In genomic region chr5:131305906-131306305, GRCh38 we compare ENCODE assay signal across 17 cellular contexts. TPM values are rescaled to one million over a fixed set of nuclear protein-coding genes. Genes with fewer than 3 reads are reported as not detected.
DNase-seq lines count a peak whose midpoint lies in the region; ATAC-seq, FAIRE-seq and TF ChIP-seq lines count a peak whose summit lies in the region.
"Had no signal": no experiment of that assay in that cellular context is flagged by ENCODE, and none has a peak within 500 bp of the region (broad histone marks: within the 10 kb centered on the region; RNA-seq: fewer than 3 reads in every experiment).

No MANE protein-coding gene starts in this region.

- no peak overlapping the region for H2AFZ ChIP-seq in HepG2 (ENCODE audit: low read length)

- H3K9me3 ChIP-seq in HepG2 (ENCODE audit: low read length), result peaks cover 5% of the 10 kb centered on the region; the same call in 1 of the 2 replicates
- H3K9me3 ChIP-seq in right lobe of liver, result no peaks in the 10 kb centered on the region

- no TSS peak for BruUV-seq in HepG2 (replicated peaks; lab: Mats Ljungman, UMichigan)

- 93% methylated on average over 2 of the region's 2 CpGs for WGBS in HepG2 (ENCODE audit: low lambda C conversion rate)
- 48% methylated on average over 2 of the region's 2 CpGs for WGBS in right lobe of liver (ENCODE audit: insufficient coverage, low coverage, low lambda C conversion rate, missing lambda C conversion rate)

- no peaks in the 10 kb centered on the region for H3K27me3 ChIP-seq in HepG2 (ENCODE audit: control insufficient read depth in 1 of 2, insufficient read depth in 2 of 2, low read length in 2 of 2)
- no peaks in the 10 kb centered on the region for H3K27me3 ChIP-seq in right lobe of liver

- no peak for TF ChIP-seq CTCF in HepG2 (CRISPR knock-in tag; IDR thresholded peaks at IDR 0.05)
- TF ChIP-seq CTCF in right lobe of liver (IDR thresholded peaks at IDR 0.05), result no peak
- no peak for TF ChIP-seq CTCF in fibroblast of mammary gland (conservative IDR thresholded peaks at IDR 0.05; ENCODE audit: control insufficient read depth, insufficient read depth, low read depth, low read length)

- no peak overlapping the region for H3K4me2 ChIP-seq in HepG2 (ENCODE audit: low read depth, low read length)

- POLR2A ChIA-PET in HepG2 (lab: Yijun Ruan, JAX), result no interaction called here

- H3K4me1 Mint-ChIP-seq in activated naive CD8-positive, alpha-beta T cell treated with anti-CD3 and anti-CD28 coated beads, Interleukin-2, amount 50 U/mL, for 24 hours, result peaks cover 60% of the 10 kb centered on the region
- peaks cover 69% of the 10 kb centered on the region for H3K4me1 Mint-ChIP-seq in stimulated activated naive CD8-positive, alpha-beta T cell treated with anti-CD3 and anti-CD28 coated beads, Interleukin-15, Interleukin-2, amounts not matched to agents 100 ng/mL and 50 ng/mL, for 24 hours (ENCODE audit: low read depth)

- no peaks in the 10 kb centered on the region for H3K27me3 Mint-ChIP-seq in activated naive CD8-positive, alpha-beta T cell treated with anti-CD3 and anti-CD28 coated beads, Interleukin-2, amount 50 U/mL, for 24 hours
- no peaks in the 10 kb centered on the region for H3K27me3 Mint-ChIP-seq in stimulated activated naive CD8-positive, alpha-beta T cell treated with anti-CD3 and anti-CD28 coated beads, Interleukin-15, Interleukin-2, amounts not matched to agents 100 ng/mL and 50 ng/mL, for 24 hours
- H3K27me3 Mint-ChIP-seq: activated CD4-positive, alpha-beta T cell treated with anti-CD3 and anti-CD28 coated beads, Interleukin-2, amount 10 ng/mL, durations not matched to agents 7 days and 5 days; brain had no signal

- no peaks in the 10 kb centered on the region for H3K9me3 Mint-ChIP-seq in activated naive CD8-positive, alpha-beta T cell treated with anti-CD3 and anti-CD28 coated beads, Interleukin-2, amount 50 U/mL, for 24 hours
- no peaks in the 10 kb centered on the region for H3K9me3 Mint-ChIP-seq in stimulated activated naive CD8-positive, alpha-beta T cell treated with anti-CD3 and anti-CD28 coated beads, Interleukin-15, Interleukin-2, amounts not matched to agents 100 ng/mL and 50 ng/mL, for 24 hours

- no peak overlapping the region for H3K4me3 ChIP-seq in HepG2 (replicated peaks in 1 of 3; ENCODE audit: insufficient read depth in 1 of 3, low read depth in 2 of 3, low read length in 3 of 3)
- no peak overlapping the region for H3K4me3 ChIP-seq in right lobe of liver
- H3K4me3 ChIP-seq in fibroblast of mammary gland (ENCODE audit: control insufficient read depth, low read depth, low read length), result no peak overlapping the region

- FAIRE-seq in HepG2 (lab: Jason Lieb, UNC), result no peak

- ATAC-seq in HepG2, result no peak
- ATAC-seq in right lobe of liver, result no peak
- ATAC-seq in activated naive CD8-positive, alpha-beta T cell treated with anti-CD3 and anti-CD28 coated beads, Interleukin-2, amount 50 U/mL, for 24 hours, result no peak
- ATAC-seq in GM19395 (IDR thresholded peaks at IDR 0.05; ENCODE audit: unreplicated experiment), result no peak
- no peak for ATAC-seq in GM18870 (IDR thresholded peaks at IDR 0.05; ENCODE audit: unreplicated experiment)

- DNase-seq in HepG2 (ENCODE audit: low spot score) (no peak), right lobe of liver (no peak), fibroblast of mammary gland (ENCODE audit: low read depth) (peak; percentile 20), NCI-H1048 (lab: John Stamatoyannopoulos, UW) (no peak)
- DNase-seq in activated naive CD8-positive, alpha-beta T cell treated with anti-CD3 and anti-CD28 coated beads, Interleukin-2, amount 50 U/mL, for 24 hours, result no peak
- DNase-seq: activated CD4-positive, alpha-beta T cell treated with anti-CD3 and anti-CD28 coated beads, Interleukin-2, amount 10 ng/mL, durations not matched to agents 7 days and 5 days; activated effector memory CD4-positive, alpha-beta T cell treated with Interleukin-2 at 50 U/mL for 16 hours; effector memory CD4-positive, alpha-beta T cell; Kasumi-1; NCI-H1436; NCI-H345; retina; SIG-M5 had no signal

- in situ Hi-C loops in HepG2 (cut with HindIII; ENCODE audit: extremely low pct_ligation_motif_present, low pct_unique_long_range_greater_than_20kb), result no loop called here

- peaks cover 41% of the 10 kb centered on the region for H3K79me2 ChIP-seq in HepG2 (ENCODE audit: insufficient read depth, low read length)

- H3K4me3 Mint-ChIP-seq in activated naive CD8-positive, alpha-beta T cell treated with anti-CD3 and anti-CD28 coated beads, Interleukin-2, amount 50 U/mL, for 24 hours, result no peak overlapping the region
- peak overlapping the region; percentile 14 for H3K4me3 Mint-ChIP-seq in stimulated activated naive CD8-positive, alpha-beta T cell treated with anti-CD3 and anti-CD28 coated beads, Interleukin-15, Interleukin-2, amounts not matched to agents 100 ng/mL and 50 ng/mL, for 24 hours
- H3K4me3 Mint-ChIP-seq: activated CD4-positive, alpha-beta T cell treated with anti-CD3 and anti-CD28 coated beads, Interleukin-2, amount 10 ng/mL, durations not matched to agents 7 days and 5 days; brain had no signal

- H3K9ac ChIP-seq in HepG2 (ENCODE audit: insufficient read depth, low read depth, low read length), result no peak overlapping the region

- CTCF ChIA-PET in HepG2 (lab: Yijun Ruan, JAX; ENCODE audit: low intra/inter-chr PET ratio, low total read pairs), result no interaction called here

- no peak overlapping the region for H3K27ac ChIP-seq in HepG2 (ENCODE audit: extremely low read length, insufficient read depth, low read length)
- no peak overlapping the region for H3K27ac ChIP-seq in right lobe of liver

- peaks cover 5% of the 10 kb centered on the region; the same call in 1 of the 2 replicates for H4K20me1 ChIP-seq in HepG2 (ENCODE audit: insufficient read depth, low read length)

- H3K27ac Mint-ChIP-seq in activated naive CD8-positive, alpha-beta T cell treated with anti-CD3 and anti-CD28 coated beads, Interleukin-2, amount 50 U/mL, for 24 hours, result peak overlapping the region; percentile 67
- H3K27ac Mint-ChIP-seq in stimulated activated naive CD8-positive, alpha-beta T cell treated with anti-CD3 and anti-CD28 coated beads, Interleukin-15, Interleukin-2, amounts not matched to agents 100 ng/mL and 50 ng/mL, for 24 hours, result peak overlapping the region; percentile 68
- H3K27ac Mint-ChIP-seq: brain had no signal

- peaks cover 13% of the 10 kb centered on the region for H3K36me3 Mint-ChIP-seq in activated naive CD8-positive, alpha-beta T cell treated with anti-CD3 and anti-CD28 coated beads, Interleukin-2, amount 50 U/mL, for 24 hours (ENCODE audit: low read depth)
- peaks cover 29% of the 10 kb centered on the region for H3K36me3 Mint-ChIP-seq in stimulated activated naive CD8-positive, alpha-beta T cell treated with anti-CD3 and anti-CD28 coated beads, Interleukin-15, Interleukin-2, amounts not matched to agents 100 ng/mL and 50 ng/mL, for 24 hours (ENCODE audit: low read depth)

- TF ChIP-seq RAD21 in HepG2 (CRISPR knock-in tag; IDR thresholded peaks at IDR 0.05), result no peak

- TF ChIP-seq EP300 in HepG2 (IDR thresholded peaks at IDR 0.05; ENCODE audit: low read depth in 2 of 2, low read length in 2 of 2) (no peak), HepG2 (CRISPR knock-in tag; IDR thresholded peaks at IDR 0.05; ENCODE audit: borderline replicate concordance) (no peak)

- H3K4me1 ChIP-seq in HepG2 (ENCODE audit: insufficient read depth, low read length) (no peaks in the 10 kb centered on the region), right lobe of liver (peaks cover 0 to 5% (median 0%) of the 10 kb centered on the region in 4 donors)

- H3K36me3 ChIP-seq in HepG2 (replicated peaks in 1 of 2; ENCODE audit: control insufficient read depth in 1 of 2, insufficient read depth in 2 of 2, low read length in 2 of 2) (no peaks in the 10 kb centered on the region), right lobe of liver (no peaks in the 10 kb centered on the region)

- no peak for TF ChIP-seq POLR2A in HepG2 (IDR thresholded peaks at IDR 0.05; ENCODE audit: insufficient read depth in 1 of 2, low read depth in 2 of 2, low read length in 2 of 2)
- TF ChIP-seq POLR2A in right lobe of liver (IDR thresholded peaks at IDR 0.05), result no peak

- intact Hi-C loops in HepG2 (cut with micrococcal nuclease; ENCODE audit: unreplicated experiment) (no loop called here), right lobe of liver (cut with DNase I) (no loop called here)

TF ChIP-seq in HepG2, 621 proteins besides CTCF, POLR2A, EP300 and RAD21 (continues in another document):
- TF ChIP-seq TCF7L2 (IDR thresholded peaks at IDR 0.05; ENCODE audit: low read depth, low read length), result no peak

RNA-seq across cellular contexts. Expression of gene CDC42SE2, which starts 42.1 kb away (rescaled TPM):
- total RNA-seq in HepG2 (2016; rRNA removed; fragmentation: Illumina TruSeq; extraction: Trizol) (25.0 and 40.7 TPM in 2 replicates), right lobe of liver (10 to 100 TPM; 10.3 to 19.8 (median 15.0) TPM)
- total RNA-seq in HepG2 (2016; cell fraction: cytosol; rRNA removed; fragmentation: Illumina TruSeq; extraction: Trizol; ENCODE audit: low read depth), result 4.1 and 6.0 TPM in 2 replicates
- 25.3 and 38.9 TPM in 2 replicates for total RNA-seq in HepG2 (2016; cell fraction: insoluble cytoplasmic fraction; rRNA removed; fragmentation: Illumina TruSeq; extraction: Trizol)
- total RNA-seq in HepG2 (2016; cell fraction: membrane; rRNA removed; fragmentation: Illumina TruSeq; extraction: Trizol), result 22.1 and 22.9 TPM in 2 replicates
- total RNA-seq in HepG2 (2016; cell fraction: nucleus; rRNA removed; fragmentation: Illumina TruSeq; extraction: Trizol), result 15.2 and 19.0 TPM in 2 replicates
- 15.4 and 19.6 TPM in 2 replicates for polyA plus RNA-seq in HepG2 (2011; rRNA removed)
- polyA plus RNA-seq in HepG2 (2011; cell fraction: cytosol; rRNA removed), result 8.3 and 14.9 TPM in 2 replicates
- 4.3 and 5.7 TPM in 2 replicates for polyA plus RNA-seq in HepG2 (2011; cell fraction: nucleus; rRNA removed)
- polyA plus RNA-seq in HepG2 (2012), result 17.1 and 18.8 TPM in 2 replicates
- polyA plus RNA-seq in HepG2 (2016; cell fraction: cytosol; fragmentation: Illumina TruSeq; extraction: Trizol; ENCODE audit: low read depth), result 3.5 and 5.5 TPM in 2 replicates
- 37.1 and 39.0 TPM in 2 replicates for polyA plus RNA-seq in HepG2 (2016; cell fraction: insoluble cytoplasmic fraction; fragmentation: Illumina TruSeq; extraction: Trizol; ENCODE audit: low read depth)
- polyA plus RNA-seq in HepG2 (2016; cell fraction: membrane; fragmentation: Illumina TruSeq; extraction: Trizol; ENCODE audit: low read depth), result 14.3 and 17.7 TPM in 2 replicates
- 17.8 and 18.4 TPM in 2 replicates for polyA plus RNA-seq in HepG2 (2016; cell fraction: nucleus; fragmentation: Illumina TruSeq; extraction: Trizol; ENCODE audit: insufficient read depth, low read depth)
- 9.0 and 11.6 TPM in 2 replicates for polyA minus RNA-seq in HepG2 (2011; rRNA and poly(A)+ RNA removed; ENCODE audit: low replicate concordance)
- 15.6 and 18.7 TPM in 2 replicates for polyA minus RNA-seq in HepG2 (2011; cell fraction: cytosol; rRNA and poly(A)+ RNA removed)
- 23.7 and 30.1 TPM in 2 replicates for polyA minus RNA-seq in HepG2 (2011; cell fraction: nucleus; rRNA and poly(A)+ RNA removed)
